In genomic region chrX:154478728-154479622, GRCh38 we compare ENCODE assay signal across 8 cellular contexts. TPM values are rescaled to one million over a fixed set of nuclear protein-coding genes. Genes with fewer than 3 reads are reported as not detected.
A peak's percentile ranks its signal among the peaks of the same experiment; 100 is the strongest.
DNase-seq lines count a peak whose midpoint lies in the region; ATAC-seq and TF ChIP-seq lines count a peak whose summit lies in the region.

A gene with protein sequence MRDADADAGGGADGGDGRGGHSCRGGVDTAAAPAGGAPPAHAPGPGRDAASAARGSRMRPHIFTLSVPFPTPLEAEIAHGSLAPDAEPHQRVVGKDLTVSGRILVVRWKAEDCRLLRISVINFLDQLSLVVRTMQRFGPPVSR (minus strand): TSS chrX:154479281. CDS start chrX:154478915, 366 bp downstream.

- no peaks in the 10 kb centered on the region for H3K4me1 Mint-ChIP-seq in neural crest cell

- no peak for TF ChIP-seq EP300 in stomach (IDR thresholded peaks at IDR 0.05)

- TF ChIP-seq CTCF in LNCaP clone FGC (IDR thresholded peaks at IDR 0.05; ENCODE audit: control insufficient read depth, extremely low read depth, insufficient read depth) (no peak), RWPE2 (IDR thresholded peaks at IDR 0.05; ENCODE audit: poor library complexity, severe bottlenecking) (no peak), neural crest cell (conservative IDR thresholded peaks at IDR 0.05) (no peak), stomach (IDR thresholded peaks at IDR 0.05) (no peak)

- H3K4me3 ChIP-seq in LNCaP clone FGC (ENCODE audit: low read depth, low read length) (peak within 1 kb of the TSS; percentile 67), RWPE2 (ENCODE audit: severe bottlenecking) (peak within 1 kb of the TSS; percentile 41), stomach (peak within 1 kb of the TSS; percentile 43 to 54 (median 50))

- intact Hi-C loops in stomach (cut with DNase I; ENCODE audit: low total_unique reads): no loop called here

- TF ChIP-seq POLR2A in stomach (IDR thresholded peaks at IDR 0.05): no peak

- H3K4me1 ChIP-seq in RWPE2 (ENCODE audit: insufficient read depth, poor library complexity, severe bottlenecking) (no peaks in the 10 kb centered on the region), stomach (peaks cover 4 to 23% (median 9%) of the 10 kb centered on the region in 4 donors)

- peak within 1 kb of the TSS; percentile 87 for H3K4me3 Mint-ChIP-seq in neural crest cell

- ATAC-seq in RWPE2 (ENCODE audit: low read depth): peak; percentile 84

- H3K9me3 ChIP-seq in RWPE2 (ENCODE audit: severe bottlenecking) (no peaks in the 10 kb centered on the region), stomach (no peaks in the 10 kb centered on the region)

- peaks cover 4% of the 10 kb centered on the region; the same call in 1 of the 2 replicates for H3K36me3 ChIP-seq in RWPE2 (ENCODE audit: low read depth)
- H3K36me3 ChIP-seq in stomach: peaks cover 0 to 8% (median 3%) of the 10 kb centered on the region in 4 donors

- no peaks in the 10 kb centered on the region for H3K27me3 Mint-ChIP-seq in neural crest cell (ENCODE audit: low read depth)

- no peaks in the 10 kb centered on the region for H3K9me3 Mint-ChIP-seq in neural crest cell

- no peaks in the 10 kb centered on the region for H3K27me3 ChIP-seq in RWPE2 (ENCODE audit: insufficient read depth, poor library complexity, severe bottlenecking)
- H3K27me3 ChIP-seq in stomach: no peaks in the 10 kb centered on the region

- peaks cover 10% of the 10 kb centered on the region for H3K36me3 Mint-ChIP-seq in neural crest cell (ENCODE audit: low read depth)

- H3K27ac Mint-ChIP-seq in neural crest cell (ENCODE audit: unreplicated experiment): no peak within 1 kb of the TSS

- H3K27ac ChIP-seq in RWPE2 (ENCODE audit: poor library complexity, severe bottlenecking): peak within 1 kb of the TSS; percentile 42
- peak within 1 kb of the TSS; percentile 80 to 93 (median 87) for H3K27ac ChIP-seq in stomach

- DNase-seq in EL (peak; percentile 86), GOT3 (lab: John Stamatoyannopoulos, UW) (peak; percentile 57), LNCaP clone FGC (ENCODE audit: low read depth) (peak; percentile 61), RWPE2 (ENCODE audit: low spot score) (peak; percentile 84), fibroblast of the conjunctiva (ENCODE audit: low read depth) (peak; percentile 76), neural crest cell (ENCODE audit: low read depth, low spot score) (peak; percentile 91), stomach (peak; percentile 95)
- peak; percentile 90 for DNase-seq in activated effector memory CD4-positive, alpha-beta T cell treated with Interleukin-2 at 50 U/mL for 16 hours

- 4 to 53% (median 9%) methylated on average over 23 to 80 of the region's 85 CpGs for WGBS in stomach, 5 donors

RNA-seq across cellular contexts. Expression of the gene that starts here (rescaled TPM):
- 20.7 and 22.6 TPM in 2 replicates for total RNA-seq in neural crest cell
- total RNA-seq in stomach: 1 to 10 TPM in 4 of 5 donors, not detected in 1; 2.7 to 8.4 (median 5.0) TPM
- polyA plus RNA-seq in stomach: 10 to 100 TPM; 18.2 to 29.0 (median 22.6) TPM

Comparison
In these comparisons a context has a peak if more than half of its experiments do, and no peak if none do; other contexts are left out.
1. Peak in every context shown above with its lines: DNase-seq, ATAC-seq, H3K4me3 ChIP-seq and H3K27ac ChIP-seq.